19 cellular contexts compared by ENCODE assay signal in genomic region chr16:89667633-89668032, GRCh38.
"Had no signal": no experiment of that assay in that cellular context is flagged by ENCODE, and none has a peak within 500 bp of the region (broad histone marks: within the 10 kb centered on the region; RNA-seq: fewer than 3 reads in every experiment).

No MANE protein-coding gene starts in this region.

- DNase-seq: activated CD4-positive, alpha-beta T cell treated with anti-CD3 and anti-CD28 coated beads for 4 hours; activated CD8-positive, alpha-beta memory T cell treated with anti-CD3 and anti-CD28 coated beads, Interleukin-2, amount 50 U/mL, for 48 hours; activated effector memory CD4-positive, alpha-beta T cell treated with Interleukin-2 at 50 U/mL for 16 hours; activated naive CD4-positive, alpha-beta T cell treated with anti-CD3 and anti-CD28 coated beads for 36 hours; activated naive CD8-positive, alpha-beta T cell treated with anti-CD3 and anti-CD28 coated beads, Interleukin-2, amount 10 ng/mL, durations not matched to agents 7 days and 5 days; activated T-cell treated with anti-CD3 and anti-CD28 coated beads, Interleukin-2, amount 50 U/mL, for 4 hours; amniotic stem cell; heart left ventricle; lower lobe of right lung; naive B cell; T-helper 1 cell had no signal

- H3K27ac ChIP-seq: heart left ventricle, neural progenitor cell, testis had no signal

- H3K4me1 ChIP-seq: heart left ventricle, neural progenitor cell, testis had no signal

- ATAC-seq: heart left ventricle; sciatic nerve; stimulated activated memory B cell treated with anti-CD40 and anti-IgM and Interleukin-4, amounts not matched to agents 10 μg/mL and 1 μg/mL and 100 μg/mL, for 72 hours; WTC11 had no signal

- H3K27me3 ChIP-seq: heart left ventricle, neural progenitor cell, testis had no signal

- FAIRE-seq: keratinocyte, small intestine, TTC549 had no signal

- H3K9me3 ChIP-seq: heart left ventricle, lower lobe of right lung, testis had no signal

- H3K36me3 ChIP-seq: neural progenitor cell had no signal

- H3K4me3 ChIP-seq: heart left ventricle, neural progenitor cell, testis had no signal

- H3K4me2 ChIP-seq: neural progenitor cell had no signal
